ENCODE assay signal across 25 cellular contexts in genomic region chr14:79331820-79332219, GRCh38.
DNase-seq lines count a peak whose midpoint lies in the region; ATAC-seq, FAIRE-seq and TF ChIP-seq lines count a peak whose summit lies in the region.
"Had no signal": no experiment of that assay in that cellular context is flagged by ENCODE, and none has a peak within 500 bp of the region (broad histone marks: within the 10 kb centered on the region; RNA-seq: fewer than 3 reads in every experiment).

No MANE protein-coding gene starts in this region.

- DNase-seq in SK-N-SH = no peak
- DNase-seq in endothelial cell of umbilical vein (ENCODE audit: low read depth, low spot score) = no peak
- DNase-seq in neural progenitor cell (ENCODE audit: low spot score) = no peak
- DNase-seq in tibial nerve (ENCODE audit: low spot score in 2 of 2) = no peak
- DNase-seq in EL = no peak
- DNase-seq in NCI-H1048 (lab: John Stamatoyannopoulos, UW) = no peak
- DNase-seq in GF-D8 (lab: John Stamatoyannopoulos, UW) = no peak
- DNase-seq: Calu3; CD8-positive, alpha-beta T cell; DMS153; GDM1; GM23248; NCI-H1105 treated with DMSO at 0.1 percent for 48 hours; NCI-H1694; NCI-H2081 treated with DMSO at 0.1 percent for 48 hours; NCI-H2171 treated with DMSO at 0.1 percent for 48 hours; NCI-H524 treated with DMSO at 0.1 percent for 48 hours; NCI-H82; Peyer's patch had no signal

- TF ChIP-seq EP300 in SK-N-SH (IDR thresholded peaks at IDR 0.05; ENCODE audit: borderline replicate concordance in 1 of 2, low read depth in 1 of 2, low read length in 1 of 2) (no peak), tibial nerve (IDR thresholded peaks at IDR 0.05) (no peak)

- dilution Hi-C loops in endothelial cell of umbilical vein (cut with MboI; ENCODE audit: extremely low pct_ligation_motif_present, low sequenced_read_pairs) = no loop called here

- peak overlapping the region; percentile 57; the same call in 1 of the 2 replicates for H3K4me2 ChIP-seq in SK-N-SH
- H3K4me2 ChIP-seq in endothelial cell of umbilical vein (ENCODE audit: insufficient read depth, low read length) = no peak overlapping the region
- peak overlapping the region; percentile 63 for H3K4me2 ChIP-seq in neural progenitor cell
- H3K4me2 ChIP-seq: BLaER1 treated with 17β-estradiol and CSF1 and Interleukin-3, amounts not matched to agents 10 nM and 100 nM; KMS-11 had no signal

- H3K4me1 Mint-ChIP-seq in neural progenitor cell = peaks cover 32% of the 10 kb centered on the region

- no peaks in the 10 kb centered on the region for H4K20me1 ChIP-seq in SK-N-SH (ENCODE audit: insufficient read depth)
- H4K20me1 ChIP-seq in endothelial cell of umbilical vein (replicated peaks; ENCODE audit: control insufficient read depth, extremely low read depth, insufficient read depth, low read length) = no peaks in the 10 kb centered on the region
- H4K20me1 ChIP-seq in neural progenitor cell (ENCODE audit: low read depth) = no peaks in the 10 kb centered on the region
- H4K20me1 ChIP-seq: BLaER1 treated with 17β-estradiol and CSF1 and Interleukin-3, amounts not matched to agents 10 nM and 100 nM had no signal

- peaks cover 11% of the 10 kb centered on the region for H3F3A ChIP-seq in SK-N-SH (replicated peaks; ENCODE audit: insufficient read depth)
- H3F3A ChIP-seq in neural progenitor cell (ENCODE audit: low read depth) = peaks cover 37% of the 10 kb centered on the region

- H3K27ac Mint-ChIP-seq in neural progenitor cell = no peak overlapping the region
- H3K27ac Mint-ChIP-seq: CD8-positive, alpha-beta T cell had no signal

- TF ChIP-seq CTCF in SK-N-SH (IDR thresholded peaks at IDR 0.05) (no peak), endothelial cell of umbilical vein (IDR thresholded peaks at IDR 0.05; ENCODE audit: extremely low read depth in 1 of 2, insufficient read depth in 1 of 2, low read depth in 1 of 2, low read length in 2 of 2) (no peak), neural progenitor cell (IDR thresholded peaks at IDR 0.05) (no peak), tibial nerve (IDR thresholded peaks at IDR 0.05) (no peak)

- H3K9ac ChIP-seq in SK-N-SH = no peak overlapping the region
- no peak overlapping the region for H3K9ac ChIP-seq in endothelial cell of umbilical vein (replicated peaks; ENCODE audit: extremely low read depth, insufficient read depth, low read length)
- no peak overlapping the region for H3K9ac ChIP-seq in neural progenitor cell
- H3K9ac ChIP-seq: BLaER1 treated with 17β-estradiol and CSF1 and Interleukin-3, amounts not matched to agents 10 nM and 100 nM; GM23248; KMS-11 had no signal

- H3K36me3 ChIP-seq in SK-N-SH (replicated peaks in 1 of 2; ENCODE audit: control insufficient read depth in 1 of 2, insufficient read depth in 2 of 2, low read length in 1 of 2) = no peaks in the 10 kb centered on the region
- no peaks in the 10 kb centered on the region for H3K36me3 ChIP-seq in endothelial cell of umbilical vein (ENCODE audit: control insufficient read depth in 2 of 2, extremely low read depth in 1 of 2, insufficient read depth in 2 of 2, low read length in 2 of 2)
- no peaks in the 10 kb centered on the region for H3K36me3 ChIP-seq in neural progenitor cell
- no peaks in the 10 kb centered on the region for H3K36me3 ChIP-seq in tibial nerve
- H3K36me3 ChIP-seq: BLaER1 treated with 17β-estradiol and CSF1 and Interleukin-3, amounts not matched to agents 10 nM and 100 nM; Peyer's patch had no signal

- H3K79me2 ChIP-seq in SK-N-SH (ENCODE audit: insufficient read depth) (no peaks in the 10 kb centered on the region), endothelial cell of umbilical vein (ENCODE audit: control insufficient read depth, insufficient read depth, low read length) (no peaks in the 10 kb centered on the region), neural progenitor cell (ENCODE audit: low read depth) (no peaks in the 10 kb centered on the region)

- no peak overlapping the region; a peak in 1 of 4 replicates for H3K4me3 ChIP-seq in SK-N-SH (ENCODE audit: low read depth in 2 of 2, low read length in 1 of 2)
- no peak overlapping the region for H3K4me3 ChIP-seq in endothelial cell of umbilical vein (replicated peaks in 1 of 3; ENCODE audit: insufficient read depth in 1 of 3, low read depth in 1 of 3, low read length in 3 of 3)
- no peak overlapping the region for H3K4me3 ChIP-seq in neural progenitor cell
- H3K4me3 ChIP-seq in tibial nerve = no peak overlapping the region
- H3K4me3 ChIP-seq: BLaER1 treated with 17β-estradiol and CSF1 and Interleukin-3, amounts not matched to agents 10 nM and 100 nM; GM23248; Peyer's patch had no signal

- H3K4me1 ChIP-seq in SK-N-SH (ENCODE audit: control insufficient read depth in 1 of 2, insufficient read depth in 2 of 2, low read depth in 1 of 2, low read length in 1 of 2) = 0 out of 4 replicates have a peak, but pooled peaks cover 2 to 6% of the 10 kb centered on the region in 2 experiments
- H3K4me1 ChIP-seq in endothelial cell of umbilical vein (ENCODE audit: control insufficient read depth, extremely low read depth, insufficient read depth, low read length) = no peaks in the 10 kb centered on the region
- peaks cover 55% of the 10 kb centered on the region for H3K4me1 ChIP-seq in neural progenitor cell
- H3K4me1 ChIP-seq in tibial nerve = peaks cover 0 to 25% (median 14%) of the 10 kb centered on the region in 4 donors
- H3K4me1 ChIP-seq: BLaER1 treated with 17β-estradiol and CSF1 and Interleukin-3, amounts not matched to agents 10 nM and 100 nM; Peyer's patch had no signal

- no peaks in the 10 kb centered on the region for H3K9me1 ChIP-seq in endothelial cell of umbilical vein (replicated peaks; ENCODE audit: control insufficient read depth, extremely low read depth, insufficient read depth, low read length)

- no peaks in the 10 kb centered on the region for H3K27me3 Mint-ChIP-seq in neural progenitor cell (ENCODE audit: insufficient read depth, low read depth)

- CTCF ChIA-PET in SK-N-SH (lab: Yijun Ruan, JAX) = no interaction called here
- CTCF ChIA-PET in endothelial cell of umbilical vein (lab: Charles Lee) = no interaction called here

- H3K27ac ChIP-seq in SK-N-SH (ENCODE audit: low read depth in 2 of 2, low read length in 1 of 2) = 0 out of 4 replicates have a peak overlapping the region, but pooled peaks of 1 of the 2 experiments have one; percentile 53
- H3K27ac ChIP-seq in endothelial cell of umbilical vein (ENCODE audit: insufficient read depth, low read depth, low read length) = no peak overlapping the region
- peak overlapping the region; percentile 91 for H3K27ac ChIP-seq in neural progenitor cell
- H3K27ac ChIP-seq in tibial nerve = peak overlapping the region; percentile 56 to 88 (median 82)
- H3K27ac ChIP-seq: 22Rv1; BLaER1 treated with 17β-estradiol and CSF1 and Interleukin-3, amounts not matched to agents 10 nM and 100 nM; GM23248; KMS-11; Peyer's patch had no signal

- intact Hi-C loops in endothelial cell of umbilical vein (cut with micrococcal nuclease) = no loop called here

- H3K9me3 Mint-ChIP-seq in neural progenitor cell = peaks cover 7% of the 10 kb centered on the region

- H2AFZ ChIP-seq in SK-N-SH (ENCODE audit: low read depth) (no peak overlapping the region), endothelial cell of umbilical vein (ENCODE audit: low read depth, low read length) (no peak overlapping the region), neural progenitor cell (replicated peaks) (no peak overlapping the region)
- H2AFZ ChIP-seq: GM23248 had no signal

- no peaks in the 10 kb centered on the region for H3K9me3 ChIP-seq in SK-N-SH
- H3K9me3 ChIP-seq in endothelial cell of umbilical vein (replicated peaks; ENCODE audit: control insufficient read depth, insufficient read depth, low read length) = no peaks in the 10 kb centered on the region
- no peaks in the 10 kb centered on the region for H3K9me3 ChIP-seq in neural progenitor cell (ENCODE audit: low read depth)
- H3K9me3 ChIP-seq in tibial nerve = no peaks in the 10 kb centered on the region
- H3K9me3 ChIP-seq: BLaER1 treated with 17β-estradiol and CSF1 and Interleukin-3, amounts not matched to agents 10 nM and 100 nM; Peyer's patch had no signal

- WGBS in SK-N-SH (ENCODE audit: low lambda C conversion rate) = 39% methylated on average over 3 of the region's 3 CpGs
- WGBS in tibial nerve, 2 donors = 47 to 57% methylated on average over 3 of the region's 3 CpGs

- ATAC-seq in SK-N-SH treated with all-trans-retinoic acid at 6 μM for 48 hours = no peak
- ATAC-seq: CD8-positive, alpha-beta T cell; HCT116 had no signal

- H3K4me3 Mint-ChIP-seq in neural progenitor cell = no peak overlapping the region
- H3K4me3 Mint-ChIP-seq: CD8-positive, alpha-beta T cell had no signal

- H3K9me2 ChIP-seq in SK-N-SH = no peaks in the 10 kb centered on the region

- BruUV-seq in endothelial cell of umbilical vein (replicated peaks; lab: Mats Ljungman, UMichigan) = no TSS peak

- POLR2A ChIA-PET in SK-N-SH (lab: Yijun Ruan, JAX) = no interaction called here
- POLR2A ChIA-PET in endothelial cell of umbilical vein (lab: Charles Lee) = no interaction called here

- no peak for TF ChIP-seq RAD21 in SK-N-SH (IDR thresholded peaks at IDR 0.05; ENCODE audit: low read length)

- no peak for TF ChIP-seq POLR2A in endothelial cell of umbilical vein (IDR thresholded peaks at IDR 0.05; ENCODE audit: low read depth, low read length)
- no peak for TF ChIP-seq POLR2A in tibial nerve (IDR thresholded peaks at IDR 0.05)

- no peaks in the 10 kb centered on the region for H3K27me3 ChIP-seq in SK-N-SH (ENCODE audit: insufficient read depth)
- peaks cover 0 to 2% of the 10 kb centered on the region in 2 experiments for H3K27me3 ChIP-seq in endothelial cell of umbilical vein (ENCODE audit: control insufficient read depth in 2 of 2, insufficient read depth in 2 of 2, low read length in 2 of 2)
- no peaks in the 10 kb centered on the region for H3K27me3 ChIP-seq in neural progenitor cell
- no peaks in the 10 kb centered on the region for H3K27me3 ChIP-seq in tibial nerve
- H3K27me3 ChIP-seq: BLaER1 treated with 17β-estradiol and CSF1 and Interleukin-3, amounts not matched to agents 10 nM and 100 nM; Peyer's patch had no signal

- no peaks in the 10 kb centered on the region for H3K36me3 Mint-ChIP-seq in neural progenitor cell
- H3K36me3 Mint-ChIP-seq: CD8-positive, alpha-beta T cell had no signal

- FAIRE-seq in endothelial cell of umbilical vein (lab: Jason Lieb, UNC) = peak; percentile 12
- FAIRE-seq: HTR-8/SVneo had no signal

TF ChIP-seq in SK-N-SH, 30 proteins besides CTCF, POLR2A, EP300 and RAD21 (continues in another document):
- TF ChIP-seq YY1 (IDR thresholded peaks at IDR 0.05; ENCODE audit: low read depth) = no peak
- TF ChIP-seq SIN3A (IDR thresholded peaks at IDR 0.05; ENCODE audit: borderline replicate concordance, low read depth, low read length) = no peak
- TF ChIP-seq GATA2 (CRISPR knock-in tag; IDR thresholded peaks at IDR 0.05) = no peak

TF ChIP-seq in endothelial cell of umbilical vein, 7 proteins besides CTCF, POLR2A, EP300 and RAD21 (continues in another document):
- TF ChIP-seq GATA2 (IDR thresholded peaks at IDR 0.05; ENCODE audit: insufficient read depth, insufficient read length, low read depth, low read length) = no peak
- no peak for TF ChIP-seq MAX (IDR thresholded peaks at IDR 0.05; ENCODE audit: insufficient read depth, insufficient read length)
- no peak for TF ChIP-seq MYC (IDR thresholded peaks at IDR 0.05; ENCODE audit: low read depth, low read length)
